Comparison of ENCODE assay signal across 8 cellular contexts in the genomic region with DNA sequence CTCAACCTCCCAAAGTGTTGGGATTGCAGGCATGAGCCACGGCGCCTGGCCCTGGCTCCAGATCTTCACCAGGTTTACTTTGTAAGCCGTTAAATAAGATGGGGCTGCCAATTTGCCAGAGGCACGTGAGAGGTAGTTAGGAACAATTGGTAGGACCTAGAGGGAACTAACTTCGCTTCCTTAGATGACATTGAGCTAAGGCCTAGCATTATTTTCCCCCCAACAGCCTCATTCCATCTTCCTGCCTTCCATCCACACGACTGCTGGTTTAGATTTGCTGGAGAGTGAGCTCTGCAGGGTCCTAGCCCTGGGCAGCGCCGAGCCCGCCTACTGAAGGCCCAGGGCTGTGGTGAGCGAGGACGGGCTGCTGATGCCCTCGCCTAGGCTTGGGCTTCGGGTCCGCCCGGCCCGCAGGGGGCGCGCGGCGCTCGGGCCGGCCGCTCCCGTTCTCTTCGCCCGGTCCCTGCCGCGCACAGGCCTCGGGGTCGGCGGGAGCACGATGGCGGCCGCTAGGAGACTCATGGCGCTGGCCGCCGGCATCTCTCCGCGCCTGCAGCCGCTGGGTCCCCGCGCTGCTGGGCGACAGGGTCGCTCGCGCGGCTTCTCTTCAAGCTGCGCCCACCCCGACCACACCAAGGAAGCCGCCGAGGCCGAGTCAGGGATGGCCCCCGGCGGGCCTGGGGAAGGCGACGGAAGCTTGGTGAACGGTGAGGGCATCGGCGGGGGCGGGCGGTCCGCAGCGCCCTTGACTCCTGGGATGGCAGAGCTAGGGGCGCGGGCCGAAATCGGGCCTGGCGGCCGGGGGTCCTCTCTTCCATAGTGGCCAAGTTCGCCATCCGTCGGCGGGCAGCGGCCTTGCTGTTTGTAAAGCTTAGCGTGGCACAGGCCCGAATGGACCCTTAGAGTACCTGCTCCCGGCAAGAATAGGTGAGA. TPM values are rescaled to one million over a fixed set of nuclear protein-coding genes. Genes with fewer than 3 reads are reported as not detected.
DNase-seq lines count a peak whose midpoint lies in the region; ATAC-seq and TF ChIP-seq lines count a peak whose summit lies in the region.

No MANE protein-coding gene starts in this region.

- peak; percentile 49 for TF ChIP-seq CTCF in Calu3 (IDR thresholded peaks at IDR 0.05; ENCODE audit: unreplicated experiment)
- peak; percentile 90 for TF ChIP-seq CTCF in OCI-LY1 (IDR thresholded peaks at IDR 0.05; ENCODE audit: low read length)

- H3K9me3 ChIP-seq in OCI-LY1 (ENCODE audit: low read length) (no peaks in the 10 kb centered on the region), esophagus (ENCODE audit: control insufficient read depth in 2 of 2, insufficient read depth in 1 of 2, low read depth in 1 of 2, low read length in 1 of 2) (no peaks in the 10 kb centered on the region), muscle layer of duodenum (ENCODE audit: control insufficient read depth in 1 of 2, low read length in 2 of 2) (no peaks in the 10 kb centered on the region)

- H3F3A ChIP-seq in OCI-LY1 (ENCODE audit: insufficient read depth, low read length): no peaks in the 10 kb centered on the region

- peak; percentile 41 for ATAC-seq in GM19468 (IDR thresholded peaks at IDR 0.05; ENCODE audit: extremely low read depth, unreplicated experiment)

- CTCF ChIA-PET in Calu3 (lab: Charles Lee): interaction anchor here (0.6 to 2.4 kb wide), 8 partner anchors 13 to 789 kb away, joined by 3 to 20 read pairs (median 4); no protein-coding TSS in a partner anchor

- H4K20me1 ChIP-seq in OCI-LY1 (ENCODE audit: insufficient read depth, low read length): no peaks in the 10 kb centered on the region

- H3K27ac Mint-ChIP-seq in Calu3 (ENCODE audit: unreplicated experiment): peak overlapping the region; percentile 1

- H3K27ac ChIP-seq in OCI-LY1 (ENCODE audit: low read depth, low read length, poor library complexity, severe bottlenecking) (peak overlapping the region; percentile 17), esophagus (ENCODE audit: low read depth in 2 of 2, low read length in 1 of 2) (peak overlapping the region; percentile 54 to 66), muscle layer of duodenum (ENCODE audit: low read length) (peak overlapping the region; percentile 55)

- peak overlapping the region; percentile 99 for H3K4me2 ChIP-seq in OCI-LY1 (ENCODE audit: low read length)

- 0 out of 2 replicates have a peak overlapping the region, but pooled peaks have one; percentile 4 for H2AFZ ChIP-seq in OCI-LY1 (ENCODE audit: low read length)

- no TSS peak for BruUV-seq in Calu3 (replicated peaks; lab: Mats Ljungman, UMichigan)

- no peaks in the 10 kb centered on the region for H3K9me3 Mint-ChIP-seq in Calu3 (ENCODE audit: low read depth, unreplicated experiment)

- peaks cover 10% of the 10 kb centered on the region for H3K4me1 Mint-ChIP-seq in Calu3 (ENCODE audit: low read depth, unreplicated experiment)

- peaks cover 40% of the 10 kb centered on the region for H3K36me3 Mint-ChIP-seq in Calu3 (ENCODE audit: insufficient read depth, unreplicated experiment)

- intact Hi-C loops in Calu3 (cut with micrococcal nuclease; ENCODE audit: unreplicated experiment): no loop called here

- DNase-seq in Calu3: peak; percentile 88
- peak; percentile 40 for DNase-seq in HS-5 (ENCODE audit: low read depth)
- DNase-seq in activated T-cell treated with anti-CD3 and anti-CD28 coated beads for 48 hours (ENCODE audit: low read depth): peak; percentile 83
- DNase-seq in stimulated activated CD8-positive, alpha-beta memory T cell treated with anti-CD3 and anti-CD28 coated beads, Interleukin-7, amount 100 ng/mL, for 24 hours (ENCODE audit: low read depth): peak; percentile 35

- peak overlapping the region; percentile 84 for H3K4me3 Mint-ChIP-seq in Calu3 (ENCODE audit: low read depth, unreplicated experiment)

- H3K36me3 ChIP-seq in OCI-LY1 (ENCODE audit: insufficient read depth, low read length): peaks cover 38% of the 10 kb centered on the region
- peaks cover 10 to 13% of the 10 kb centered on the region in 2 donors for H3K36me3 ChIP-seq in esophagus (ENCODE audit: control insufficient read depth in 2 of 2, insufficient read depth in 2 of 2, low read length in 1 of 2)
- peaks cover 17 to 31% of the 10 kb centered on the region in 2 donors for H3K36me3 ChIP-seq in muscle layer of duodenum (ENCODE audit: control insufficient read depth in 1 of 2, insufficient read depth in 2 of 2, low read length in 2 of 2)

- peak overlapping the region; percentile 100 for H3K9ac ChIP-seq in OCI-LY1 (ENCODE audit: low read length)

- H3K4me1 ChIP-seq in OCI-LY1 (ENCODE audit: insufficient read depth, low read length, severe bottlenecking) (peaks cover 23% of the 10 kb centered on the region), esophagus (ENCODE audit: control insufficient read depth in 2 of 2, insufficient read depth in 2 of 2, low read length in 1 of 2) (peaks cover 0 to 9% of the 10 kb centered on the region in 2 donors), muscle layer of duodenum (ENCODE audit: control insufficient read depth in 1 of 2, insufficient read depth in 2 of 2, low read length in 2 of 2) (peaks cover 5 to 12% of the 10 kb centered on the region in 2 donors)

- H3K27me3 ChIP-seq in OCI-LY1 (ENCODE audit: insufficient read depth, low read length) (no peaks in the 10 kb centered on the region), esophagus (ENCODE audit: control insufficient read depth in 1 of 2, insufficient read depth in 2 of 2, low read length in 2 of 2) (no peaks in the 10 kb centered on the region), muscle layer of duodenum (ENCODE audit: low read depth, low read length) (no peaks in the 10 kb centered on the region)

- peak overlapping the region; percentile 99 for H3K4me3 ChIP-seq in OCI-LY1 (ENCODE audit: low read depth, low read length, poor library complexity, severe bottlenecking)
- H3K4me3 ChIP-seq in esophagus (ENCODE audit: low read depth in 1 of 2, low read length in 2 of 2): peak overlapping the region; percentile 82 to 83
- H3K4me3 ChIP-seq in muscle layer of duodenum (ENCODE audit: low read depth in 1 of 2, low read length in 2 of 2): peak overlapping the region; percentile 79 to 96

- H3K79me2 ChIP-seq in OCI-LY1 (ENCODE audit: insufficient read depth, low read length): peaks cover 26% of the 10 kb centered on the region

- no peaks in the 10 kb centered on the region for H3K9me2 ChIP-seq in OCI-LY1 (ENCODE audit: low read depth, low read length)

- WGBS in esophagus, 2 donors: 3 to 4% methylated on average over 60 to 77 of the region's 77 CpGs

- H3K27me3 Mint-ChIP-seq in Calu3 (ENCODE audit: unreplicated experiment): no peaks in the 10 kb centered on the region

RNA-seq across cellular contexts. Expression of a gene that starts 21.9 kb away (rescaled TPM):
- 71.1 and 75.4 TPM in 2 replicates for total RNA-seq in Calu3 (2022)
- polyA plus RNA-seq in esophagus: 10 to 100 TPM; 26.6 to 32.7 TPM

RNA-seq across cellular contexts. Expression of a gene that starts 43.1 kb away (rescaled TPM):
- total RNA-seq in Calu3 (2022): 122 and 127 TPM in 2 replicates
- polyA plus RNA-seq in esophagus: 10 to 100 TPM; 11.0 to 13.8 TPM

Comparison
In these comparisons a context has a peak if more than half of its experiments do, and no peak if none do; other contexts are left out.
1. Peak in every context shown above with its lines: DNase-seq, ATAC-seq, H3K4me3 ChIP-seq and H3K27ac ChIP-seq.
2. DNase-seq: peak in every context shown above with its lines; median percentile 88 in Calu3; 83 in activated T-cell treated with anti-CD3 and anti-CD28 coated beads for 48 hours; 40 in HS-5; 35 in stimulated activated CD8-positive, alpha-beta memory T cell treated with anti-CD3 and anti-CD28 coated beads, Interleukin-7, amount 100 ng/mL, for 24 hours.